18 cellular contexts compared by ENCODE assay signal in the genomic region with DNA sequence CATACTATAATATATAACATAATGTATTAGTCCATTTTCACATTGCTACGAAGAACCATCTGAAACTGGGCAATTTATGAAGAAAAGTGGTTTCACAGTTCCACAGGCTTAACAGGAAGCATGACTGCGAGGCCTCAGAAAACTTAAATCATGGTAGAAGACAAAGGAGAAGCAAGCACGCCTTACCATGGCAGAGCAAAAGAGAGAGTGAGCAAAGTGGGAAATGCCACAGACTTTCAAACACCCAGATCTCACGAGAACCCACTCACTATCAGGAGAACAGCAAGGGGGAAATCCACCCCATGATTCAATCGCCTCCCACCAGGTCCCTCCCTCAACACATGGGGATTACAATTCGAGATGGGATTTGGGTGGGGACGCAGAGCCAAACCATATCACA.
"Had no signal": no experiment of that assay in that cellular context is flagged by ENCODE, and none has a peak within 500 bp of the region (broad histone marks: within the 10 kb centered on the region; RNA-seq: fewer than 3 reads in every experiment).

No MANE protein-coding gene starts in this region.

- DNase-seq: Karpas-422, KG1, MG63, NCI-H1092, NCI-H1105 treated with DMSO at 0.1 percent for 48 hours, NCI-H1417 treated with DMSO at 0.1 percent for 48 hours, NCI-H146, NCI-H1694 treated with DMSO at 0.1 percent for 48 hours, NCI-H1930, NCI-H2081, NCI-H2107, NCI-H2227 treated with DMSO at 0.1 percent for 48 hours, NCI-H524, NCI-H526 treated with DMSO at 0.1 percent for 48 hours, NCI-H748 treated with DMSO at 0.1 percent for 48 hours, Right ventricle myocardium superior, RPMI8226, SIG-M5 had no signal
